Comparison of ENCODE assay signal across 17 cellular contexts in genomic region chr18:59571953-59572352, GRCh38.
A peak's percentile ranks its signal among the peaks of the same experiment; 100 is the strongest.
DNase-seq lines count a peak whose midpoint lies in the region; ATAC-seq, FAIRE-seq and TF ChIP-seq lines count a peak whose summit lies in the region.
"Had no signal": no experiment of that assay in that cellular context is flagged by ENCODE, and none has a peak within 500 bp of the region (broad histone marks: within the 10 kb centered on the region; RNA-seq: fewer than 3 reads in every experiment).

No MANE protein-coding gene starts in this region.

- H3K4me1 Mint-ChIP-seq in nephron: peaks cover 72% of the 10 kb centered on the region

- no peak overlapping the region for H3K4me3 ChIP-seq in fibroblast of the aortic adventitia (ENCODE audit: low read depth, low read length)

- ATAC-seq in GM19328 (IDR thresholded peaks at IDR 0.05; ENCODE audit: unreplicated experiment) (no peak), GM21526 (IDR thresholded peaks at IDR 0.05; ENCODE audit: low FRiP score, unreplicated experiment) (no peak)

- H3K27ac Mint-ChIP-seq in nephron: peak overlapping the region in 2 of 3 experiments; percentile 69 to 87
- H3K27ac Mint-ChIP-seq: B cell; CD4-positive, alpha-beta T cell had no signal

- TF ChIP-seq CTCF in D721Med (IDR thresholded peaks at IDR 0.05; ENCODE audit: insufficient read depth, missing control alignments) (no peak), fibroblast of the aortic adventitia (IDR thresholded peaks at IDR 0.05; ENCODE audit: insufficient read depth, low read length) (no peak), nephron (IDR thresholded peaks at IDR 0.05; ENCODE audit: unreplicated experiment in 3 of 3) (no peak)

- DNase-seq in D721Med (ENCODE audit: insufficient read length, low spot score): no peak
- DNase-seq in fibroblast of the aortic adventitia (ENCODE audit: low read depth): peak; percentile 20
- DNase-seq in HCEC 1CT: no peak
- no peak for DNase-seq in HTR-8/SVneo (ENCODE audit: insufficient read length, low spot score)
- DNase-seq: Caco-2; CD4-positive, alpha-beta T cell; DMS153; DMS79; GDM1; GOT3; H7 had no signal

- no peaks in the 10 kb centered on the region for H3K36me3 Mint-ChIP-seq in nephron (ENCODE audit: low read depth)

- no peak overlapping the region for H3K4me3 Mint-ChIP-seq in nephron
- H3K4me3 Mint-ChIP-seq: B cell; CD4-positive, alpha-beta T cell had no signal

- no peaks in the 10 kb centered on the region for H3K27me3 Mint-ChIP-seq in nephron (ENCODE audit: low read depth)

- FAIRE-seq in D721Med (lab: Jason Lieb, UNC) (peak; percentile 99), HTR-8/SVneo (lab: Jason Lieb, UNC) (no peak)
- FAIRE-seq: GM12892, GM18507 had no signal

- no peaks in the 10 kb centered on the region for H3K9me3 Mint-ChIP-seq in nephron
- H3K9me3 Mint-ChIP-seq: CD4-positive, alpha-beta T cell had no signal
